In the genomic region with DNA sequence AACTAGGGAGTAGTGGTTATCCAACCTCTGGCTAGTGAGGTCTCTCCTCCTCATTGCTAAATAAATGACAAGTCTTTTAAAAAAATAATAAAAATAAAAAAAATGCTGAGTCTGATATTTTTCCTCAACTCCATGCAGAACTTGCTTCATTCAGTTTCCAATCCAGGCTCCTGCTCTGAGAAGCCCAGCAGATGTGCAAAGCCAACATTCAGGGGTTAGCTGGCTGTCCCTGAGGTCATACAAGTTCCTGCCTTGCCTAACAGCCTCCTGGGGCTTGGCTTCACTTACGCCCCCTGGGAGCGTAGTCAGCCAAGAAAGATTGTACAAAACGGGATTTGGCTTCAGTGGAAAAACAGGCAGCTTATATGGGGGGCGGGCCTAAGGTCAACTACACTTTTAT, we compare ENCODE assay signal across 15 cellular contexts. TPM values are rescaled to one million over a fixed set of nuclear protein-coding genes. Genes with fewer than 3 reads are reported as not detected.
DNase-seq lines count a peak whose midpoint lies in the region; ATAC-seq and TF ChIP-seq lines count a peak whose summit lies in the region.
"Had no signal": no experiment of that assay in that cellular context is flagged by ENCODE, and none has a peak within 500 bp of the region (broad histone marks: within the 10 kb centered on the region; RNA-seq: fewer than 3 reads in every experiment).

No MANE protein-coding gene starts in this region.

- ATAC-seq in GM23338 (peak; percentile 25), left ventricle myocardium superior (peak; percentile 59), HG03469 (IDR thresholded peaks at IDR 0.05; ENCODE audit: unreplicated experiment) (no peak), HG02678 (IDR thresholded peaks at IDR 0.05; ENCODE audit: unreplicated experiment) (no peak)
- ATAC-seq: T-helper 17 cell had no signal

- H3K79me2 ChIP-seq in GM23338 (replicated peaks; ENCODE audit: insufficient read depth): no peaks in the 10 kb centered on the region

- H4K20me1 ChIP-seq in GM23338 (replicated peaks; ENCODE audit: insufficient read depth): peaks cover 6% of the 10 kb centered on the region; the same call in 1 of the 2 replicates

- peaks cover 38% of the 10 kb centered on the region for H3K36me3 Mint-ChIP-seq in GM23338 (ENCODE audit: low read depth)

- no peaks in the 10 kb centered on the region for H3F3A ChIP-seq in GM23338 (replicated peaks; ENCODE audit: low read depth)

- H3K9me3 Mint-ChIP-seq in GM23338: no peaks in the 10 kb centered on the region
- H3K9me3 Mint-ChIP-seq: activated CD4-positive, alpha-beta memory T cell treated with anti-CD3 and anti-CD28 coated beads for 36 hours; central memory CD8-positive, alpha-beta T cell; immature natural killer cell had no signal

- H3K4me3 ChIP-seq in GM23338: peak overlapping the region; percentile 24; the same call in 1 of the 2 replicates
- no peak overlapping the region for H3K4me3 ChIP-seq in sigmoid colon

- DNase-seq in GM23338 (ENCODE audit: low spot score): peak; percentile 27
- DNase-seq in caudate nucleus (lab: John Stamatoyannopoulos, UW): peak in 1 of 61 donors; percentile 15
- peak; percentile 78 for DNase-seq in left ventricle myocardium superior
- DNase-seq in sigmoid colon: peak; percentile 86
- DNase-seq in stimulated activated naive CD4-positive, alpha-beta T cell treated with Interleukin-2 at 50 U/mL for 16 hours (lab: John Stamatoyannopoulos, UW): no peak
- no peak for DNase-seq in GM13977 (ENCODE audit: low spot score)
- DNase-seq: activated CD4-positive, alpha-beta memory T cell treated with anti-CD3 and anti-CD28 coated beads for 36 hours; GDM1; immature natural killer cell; MV-4-11; NCI-H446; T-helper 17 cell had no signal

- H3K27ac ChIP-seq in GM23338 (ENCODE audit: low read depth): peak overlapping the region; percentile 51; the same call in 1 of the 2 replicates
- peak overlapping the region; percentile 33 for H3K27ac ChIP-seq in caudate nucleus (ENCODE audit: low read depth, low read length)
- peak overlapping the region in 2 of 4 donors; percentile 2 to 14 for H3K27ac ChIP-seq in sigmoid colon

- H3K27me3 Mint-ChIP-seq in GM23338 (ENCODE audit: insufficient read depth, low read depth, poor library complexity): peaks cover 13% of the 10 kb centered on the region

- no peak overlapping the region for H3K4me3 Mint-ChIP-seq in GM23338
- H3K4me3 Mint-ChIP-seq: activated CD4-positive, alpha-beta memory T cell treated with anti-CD3 and anti-CD28 coated beads for 36 hours; central memory CD8-positive, alpha-beta T cell; immature natural killer cell; T-helper 17 cell had no signal

- H3K27ac Mint-ChIP-seq in GM23338: no peak overlapping the region
- H3K27ac Mint-ChIP-seq: activated CD4-positive, alpha-beta memory T cell treated with anti-CD3 and anti-CD28 coated beads for 36 hours; immature natural killer cell; T-helper 17 cell had no signal

- H2AFZ ChIP-seq in GM23338: no peak overlapping the region

- H3K9me2 ChIP-seq in GM23338 (ENCODE audit: insufficient read depth): 0 out of 2 replicates have a peak, but pooled peaks cover 11% of the 10 kb centered on the region

- peaks cover 19% of the 10 kb centered on the region for H3K4me1 ChIP-seq in GM23338 (ENCODE audit: insufficient read depth)
- H3K4me1 ChIP-seq in sigmoid colon: peaks cover 0 to 15% (median 2%) of the 10 kb centered on the region in 4 donors

- intact Hi-C loops in left ventricle myocardium superior (cut with micrococcal nuclease) (loop anchor here (5.0 kb wide), 1 partner anchor 50 kb away; no protein-coding TSS in a partner anchor), sigmoid colon (cut with DNase I) (no loop called here)

- peaks cover 26% of the 10 kb centered on the region for H3K4me1 Mint-ChIP-seq in GM23338
- H3K4me1 Mint-ChIP-seq: immature natural killer cell had no signal

- peak overlapping the region; percentile 73; the same call in 1 of the 2 replicates for H3K4me2 ChIP-seq in GM23338

- H3K36me3 ChIP-seq in GM23338 (ENCODE audit: insufficient read depth): peaks cover 25% of the 10 kb centered on the region
- H3K36me3 ChIP-seq in sigmoid colon: peaks cover 12 to 70% (median 32%) of the 10 kb centered on the region in 4 donors

- H3K9me3 ChIP-seq in sigmoid colon: no peaks in the 10 kb centered on the region

- TF ChIP-seq POLR2A in sigmoid colon (IDR thresholded peaks at IDR 0.05): no peak

- no peak for TF ChIP-seq EP300 in sigmoid colon (IDR thresholded peaks at IDR 0.05)

- 67 to 70% methylated on average over 4 of the region's 4 CpGs for WGBS in sigmoid colon, 2 donors

- TF ChIP-seq CTCF in GM23338 (conservative IDR thresholded peaks at IDR 0.05; ENCODE audit: low read depth in 2 of 2) (peak in 1 of 2 experiments; percentile 37; a peak in 3 of 4 replicates), sigmoid colon (IDR thresholded peaks at IDR 0.05) (no peak), GM13977 (IDR thresholded peaks at IDR 0.05; ENCODE audit: extremely low read depth, insufficient read depth, missing control alignments) (no peak)

- H3K27me3 ChIP-seq in GM23338 (ENCODE audit: insufficient read depth) (no peaks in the 10 kb centered on the region), sigmoid colon (no peaks in the 10 kb centered on the region)

- in situ Hi-C loops in GM13977 (cut with MboI; ENCODE audit: low pct_unique_long_range_greater_than_20kb, low sequenced_read_pairs, unreplicated experiment): no loop called here

TF ChIP-seq in GM23338, 12 proteins besides CTCF, POLR2A, EP300 and RAD21:
- TF ChIP-seq CREB1 (CRISPR knock-in tag; IDR thresholded peaks at IDR 0.05; ENCODE audit: low read depth) (no peak), ETS1 (IDR thresholded peaks at IDR 0.05) (no peak), ZNF114 (CRISPR knock-in tag; IDR thresholded peaks at IDR 0.05) (no peak), ZNF331 (CRISPR knock-in tag; IDR thresholded peaks at IDR 0.05; ENCODE audit: low read depth) (no peak), EZH2phosphoT487 (IDR thresholded peaks at IDR 0.05; ENCODE audit: unreplicated experiment) (no peak), EZH2 (IDR thresholded peaks at IDR 0.05; ENCODE audit: low read depth, unreplicated experiment) (no peak), STAT1 (IDR thresholded peaks at IDR 0.05; ENCODE audit: unreplicated experiment) (no peak), JUNB (IDR thresholded peaks at IDR 0.05; ENCODE audit: unreplicated experiment) (no peak), NANOG (IDR thresholded peaks at IDR 0.05; ENCODE audit: borderline replicate concordance) (no peak)
- TF ChIP-seq, protein P1, sequence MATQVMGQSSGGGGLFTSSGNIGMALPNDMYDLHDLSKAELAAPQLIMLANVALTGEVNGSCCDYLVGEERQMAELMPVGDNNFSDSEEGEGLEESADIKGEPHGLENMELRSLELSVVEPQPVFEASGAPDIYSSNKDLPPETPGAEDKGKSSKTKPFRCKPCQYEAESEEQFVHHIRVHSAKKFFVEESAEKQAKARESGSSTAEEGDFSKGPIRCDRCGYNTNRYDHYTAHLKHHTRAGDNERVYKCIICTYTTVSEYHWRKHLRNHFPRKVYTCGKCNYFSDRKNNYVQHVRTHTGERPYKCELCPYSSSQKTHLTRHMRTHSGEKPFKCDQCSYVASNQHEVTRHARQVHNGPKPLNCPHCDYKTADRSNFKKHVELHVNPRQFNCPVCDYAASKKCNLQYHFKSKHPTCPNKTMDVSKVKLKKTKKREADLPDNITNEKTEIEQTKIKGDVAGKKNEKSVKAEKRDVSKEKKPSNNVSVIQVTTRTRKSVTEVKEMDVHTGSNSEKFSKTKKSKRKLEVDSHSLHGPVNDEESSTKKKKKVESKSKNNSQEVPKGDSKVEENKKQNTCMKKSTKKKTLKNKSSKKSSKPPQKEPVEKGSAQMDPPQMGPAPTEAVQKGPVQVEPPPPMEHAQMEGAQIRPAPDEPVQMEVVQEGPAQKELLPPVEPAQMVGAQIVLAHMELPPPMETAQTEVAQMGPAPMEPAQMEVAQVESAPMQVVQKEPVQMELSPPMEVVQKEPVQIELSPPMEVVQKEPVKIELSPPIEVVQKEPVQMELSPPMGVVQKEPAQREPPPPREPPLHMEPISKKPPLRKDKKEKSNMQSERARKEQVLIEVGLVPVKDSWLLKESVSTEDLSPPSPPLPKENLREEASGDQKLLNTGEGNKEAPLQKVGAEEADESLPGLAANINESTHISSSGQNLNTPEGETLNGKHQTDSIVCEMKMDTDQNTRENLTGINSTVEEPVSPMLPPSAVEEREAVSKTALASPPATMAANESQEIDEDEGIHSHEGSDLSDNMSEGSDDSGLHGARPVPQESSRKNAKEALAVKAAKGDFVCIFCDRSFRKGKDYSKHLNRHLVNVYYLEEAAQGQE (IDR thresholded peaks at IDR 0.05; ENCODE audit: unreplicated experiment): no peak
TF ChIP-seq in GM23338: peak in this region for 0.

RNA-seq across cellular contexts. Expression of gene RTRAF, which starts 23.3 kb away (rescaled TPM):
- total RNA-seq in GM23338 (2014; rRNA removed; shearing (Covaris generic)): 150 and 184 TPM in 2 replicates
- polyA plus RNA-seq in GM23338 (2016; fragmentation: Nextera tagmentation; extraction: Ambion mirVana) (715 and 729 TPM in 2 replicates), sigmoid colon (100 to 1,000 TPM; 108 to 152 (median 141) TPM)
- total RNA-seq in left ventricle myocardium superior (225 TPM), sigmoid colon (10 to 100 TPM; 33.5 to 76.0 (median 53.7) TPM)

RNA-seq across cellular contexts. Expression of gene NID2, which starts 56.2 kb away (rescaled TPM):
- total RNA-seq in GM23338 (2014; rRNA removed; shearing (Covaris generic)): 7.1 and 10.4 TPM in 2 replicates
- 2.7 and 4.3 TPM in 2 replicates for polyA plus RNA-seq in GM23338 (2016; fragmentation: Nextera tagmentation; extraction: Ambion mirVana)
- 41.3 TPM for total RNA-seq in left ventricle myocardium superior
- total RNA-seq in sigmoid colon: 10 to 100 TPM; 26.4 to 52.9 (median 29.9) TPM
- 1 to 10 TPM in 2 of 3 donors, under 1 TPM in 1; 0.46 to 9.0 (median 4.8) TPM for polyA plus RNA-seq in sigmoid colon
- total RNA-seq: activated CD4-positive, alpha-beta memory T cell treated with anti-CD3 and anti-CD28 coated beads for 36 hours had no signal

Comparison
In these comparisons a context has a peak if more than half of its experiments do, and no peak if none do; other contexts are left out.
1. ATAC-seq: peak in GM23338 (single experiment) and left ventricle myocardium superior (single experiment); none in HG03469 (single experiment) and HG02678 (single experiment).
2. DNase-seq: peak in GM23338 (single experiment), left ventricle myocardium superior (single experiment) and sigmoid colon (single experiment); none in stimulated activated naive CD4-positive, alpha-beta T cell treated with Interleukin-2 at 50 U/mL for 16 hours (single experiment) and GM13977 (single experiment).